11 cellular contexts compared by ENCODE assay signal in the genomic region with DNA sequence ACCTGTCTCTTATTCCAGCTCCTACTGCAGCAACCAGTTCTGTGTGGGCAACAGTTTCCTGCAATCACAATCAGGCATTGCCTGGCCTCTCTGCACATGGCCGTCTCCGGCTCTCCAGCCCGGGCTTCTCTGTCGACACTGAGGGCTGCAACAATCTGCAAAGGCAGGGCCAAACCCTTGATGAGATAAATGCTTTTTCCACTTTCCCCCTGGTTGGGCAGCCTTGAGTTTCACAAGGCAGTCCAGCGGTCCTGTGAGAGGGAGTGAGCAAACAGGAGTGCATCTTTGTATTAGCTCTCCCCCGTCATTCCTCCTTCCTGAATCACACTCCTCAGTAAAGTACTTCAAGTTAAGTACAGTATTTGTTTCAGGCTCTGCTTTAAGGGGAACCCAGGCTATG. TPM values are rescaled to one million over a fixed set of nuclear protein-coding genes. Genes with fewer than 3 reads are reported as not detected.
DNase-seq lines count a peak whose midpoint lies in the region; ATAC-seq, FAIRE-seq and TF ChIP-seq lines count a peak whose summit lies in the region.
"Had no signal": no experiment of that assay in that cellular context is flagged by ENCODE, and none has a peak within 500 bp of the region (broad histone marks: within the 10 kb centered on the region; RNA-seq: fewer than 3 reads in every experiment).

No MANE protein-coding gene starts in this region.

- H3K27ac ChIP-seq in adrenal gland (no peak overlapping the region), upper lobe of right lung (no peak overlapping the region)

- DNase-seq in left cardiac atrium (peak; percentile 37), left ventricle myocardium superior (no peak), adrenal gland (peak in 5 of 7 donors; percentile 29 to 81 (median 49)), islet precursor cell (peak; percentile 86), upper lobe of right lung (peak; percentile 66), GM19239 (ENCODE audit: insufficient read length, low spot score) (no peak), DMS114 treated with DMSO at 0.1 percent for 48 hours (lab: John Stamatoyannopoulos, UW; ENCODE audit: unreplicated experiment) (no peak)
- DNase-seq: activated T-cell treated with anti-CD3 and anti-CD28 coated beads for 4 hours, BE2C, NCI-H774 had no signal

- H3K4me1 ChIP-seq in adrenal gland (replicated peaks in 1 of 2) (no peaks in the 10 kb centered on the region), upper lobe of right lung (no peaks in the 10 kb centered on the region)
- H3K4me1 ChIP-seq: BE2C had no signal

- H3K36me3 ChIP-seq in adrenal gland (replicated peaks in 1 of 2) (no peaks in the 10 kb centered on the region), upper lobe of right lung (no peaks in the 10 kb centered on the region)
- H3K36me3 ChIP-seq: BE2C had no signal

- no peak for TF ChIP-seq CTCF in adrenal gland (IDR thresholded peaks at IDR 0.05)
- TF ChIP-seq CTCF in upper lobe of right lung (IDR thresholded peaks at IDR 0.05), result no peak

- intact Hi-C loops in left cardiac atrium (cut with DNase I), result no loop called here
- intact Hi-C loops in left ventricle myocardium superior (cut with micrococcal nuclease), result no loop called here
- intact Hi-C loops in adrenal gland (cut with DNase I), result no loop called here
- intact Hi-C loops in upper lobe of right lung (cut with DNase I), result no loop called here

- no peak for FAIRE-seq in GM19239 (lab: Jason Lieb, UNC)

- no peak for TF ChIP-seq POLR2A in adrenal gland (IDR thresholded peaks at IDR 0.05)

- H3K4me3 ChIP-seq in adrenal gland, result no peak overlapping the region
- no peak overlapping the region for H3K4me3 ChIP-seq in upper lobe of right lung

- H3K27me3 ChIP-seq in adrenal gland, result no peaks in the 10 kb centered on the region
- H3K27me3 ChIP-seq in upper lobe of right lung, result no peaks in the 10 kb centered on the region
- H3K27me3 ChIP-seq: BE2C had no signal

- H3K9me3 ChIP-seq in adrenal gland (replicated peaks in 1 of 3), result no peaks in the 10 kb centered on the region
- H3K9me3 ChIP-seq in upper lobe of right lung, result no peaks in the 10 kb centered on the region
- H3K9me3 ChIP-seq: BE2C had no signal

- WGBS in adrenal gland, 4 donors, result 17 to 37% (median 30%) methylated on average over 6 of the region's 6 CpGs

- ATAC-seq in left cardiac atrium (peak; percentile 57 to 96), left ventricle myocardium superior (no peak), upper lobe of right lung (peak; percentile 82), HG03378 (IDR thresholded peaks at IDR 0.05; ENCODE audit: unreplicated experiment) (no peak)

RNA-seq across cellular contexts. Expression of gene VWA8, which starts 40.7 kb away (rescaled TPM):
- 10 to 100 TPM; 28.2 to 29.9 TPM for total RNA-seq in left cardiac atrium
- total RNA-seq in left ventricle myocardium superior, result 45.0 TPM
- total RNA-seq in adrenal gland, result 10 to 100 TPM; 18.5 to 45.4 (median 36.2) TPM
- 10 to 100 TPM in 1 of 3 donors, 1 to 10 TPM in 2; 8.1 to 23.1 (median 8.8) TPM for polyA plus RNA-seq in adrenal gland
- 20.6 TPM for total RNA-seq in upper lobe of right lung

RNA-seq across cellular contexts. Expression of gene DGKH, which starts 46.9 kb away (rescaled TPM):
- total RNA-seq in left cardiac atrium (1 to 10 TPM; 4.0 to 8.8 TPM), left ventricle myocardium superior (5.2 TPM), adrenal gland (1 to 10 TPM; 1.1 to 7.1 (median 4.7) TPM), upper lobe of right lung (21.3 TPM)
- polyA plus RNA-seq in adrenal gland, result 1 to 10 TPM in 1 of 3 donors, under 1 TPM in 2; 0.81 to 1.2 (median 0.88) TPM

Comparison
In these comparisons a context has a peak if more than half of its experiments do, and no peak if none do; other contexts are left out.
1. ATAC-seq: peak in left cardiac atrium (2 of 2) and upper lobe of right lung (single experiment); none in left ventricle myocardium superior (single experiment) and HG03378 (single experiment).
2. DNase-seq: peak in left cardiac atrium (single experiment), adrenal gland (5 of 7), islet precursor cell (single experiment) and upper lobe of right lung (single experiment); none in left ventricle myocardium superior (single experiment), GM19239 (single experiment) and DMS114 treated with DMSO at 0.1 percent for 48 hours (single experiment).